Comparison of ENCODE assay signal across 18 cellular contexts in genomic region chr4:1235381-1236102, GRCh38. TPM values are rescaled to one million over a fixed set of nuclear protein-coding genes. Genes with fewer than 3 reads are reported as not detected.
DNase-seq lines count a peak whose midpoint lies in the region; ATAC-seq and TF ChIP-seq lines count a peak whose summit lies in the region.
"Had no signal": no experiment of that assay in that cellular context is flagged by ENCODE, and none has a peak within 500 bp of the region (broad histone marks: within the 10 kb centered on the region; RNA-seq: fewer than 3 reads in every experiment).

No MANE protein-coding gene starts in this region.

- peaks cover 76% of the 10 kb centered on the region for H3K36me3 ChIP-seq in upper lobe of right lung

- H3K4me1 Mint-ChIP-seq in activated naive CD8-positive, alpha-beta T cell treated with anti-CD3 and anti-CD28 coated beads for 36 hours, result peaks cover 2% of the 10 kb centered on the region
- H3K4me1 Mint-ChIP-seq in activated naive CD8-positive, alpha-beta T cell treated with anti-CD3 and anti-CD28 coated beads, Interleukin-2, amount 50 U/mL, for 24 hours, result peaks cover 2% of the 10 kb centered on the region
- peaks cover 32% of the 10 kb centered on the region for H3K4me1 Mint-ChIP-seq in neural crest cell
- H3K4me1 Mint-ChIP-seq in natural killer cell treated with Interleukin-12 subunit alpha and Interleukin-12 subunit beta and Interleukin-15 and Interleukin-18, amount 100 ng/mL, for 72 hours (ENCODE audit: low read depth in 2 of 2), result peaks cover 0 to 29% of the 10 kb centered on the region in 2 donors
- H3K4me1 Mint-ChIP-seq: activated CD4-positive, alpha-beta T cell treated with anti-CD3 and anti-CD28 coated beads, Interleukin-2, amount 10 ng/mL, durations not matched to agents 24 days and 14 days had no signal

- H3K4me3 ChIP-seq in coronary artery, result no peak overlapping the region
- H3K4me3 ChIP-seq in upper lobe of right lung, result no peak overlapping the region

- H3K4me3 Mint-ChIP-seq in activated naive CD8-positive, alpha-beta T cell treated with anti-CD3 and anti-CD28 coated beads for 36 hours, result no peak overlapping the region
- H3K4me3 Mint-ChIP-seq in activated naive CD8-positive, alpha-beta T cell treated with anti-CD3 and anti-CD28 coated beads, Interleukin-2, amount 50 U/mL, for 24 hours, result no peak overlapping the region
- peak overlapping the region; percentile 65 for H3K4me3 Mint-ChIP-seq in neural crest cell
- no peak overlapping the region for H3K4me3 Mint-ChIP-seq in natural killer cell treated with Interleukin-12 subunit alpha and Interleukin-12 subunit beta and Interleukin-15 and Interleukin-18, amount 100 ng/mL, for 72 hours
- H3K4me3 Mint-ChIP-seq: activated CD4-positive, alpha-beta T cell treated with anti-CD3 and anti-CD28 coated beads, Interleukin-2, amount 10 ng/mL, durations not matched to agents 24 days and 14 days had no signal

- no peak for DNase-seq in activated naive CD8-positive, alpha-beta T cell treated with anti-CD3 and anti-CD28 coated beads for 36 hours
- DNase-seq in activated naive CD8-positive, alpha-beta T cell treated with anti-CD3 and anti-CD28 coated beads, Interleukin-2, amount 50 U/mL, for 24 hours, result no peak
- peak; percentile 71 for DNase-seq in coronary artery (ENCODE audit: low spot score)
- DNase-seq in neural crest cell (ENCODE audit: low read depth, low spot score), result no peak
- DNase-seq in upper lobe of right lung, result peak; percentile 53
- DNase-seq in natural killer cell treated with Interleukin-12 subunit alpha and Interleukin-12 subunit beta and Interleukin-15 and Interleukin-18, amount 100 ng/mL, for 72 hours (ENCODE audit: low spot score), result no peak
- no peak for DNase-seq in NCI-H2196 (lab: John Stamatoyannopoulos, UW; ENCODE audit: unreplicated experiment)
- no peak for DNase-seq in LoVo (ENCODE audit: low spot score)
- DNase-seq: activated CD4-positive, alpha-beta T cell treated with anti-CD3 and anti-CD28 coated beads, Interleukin-2, amount 10 ng/mL, durations not matched to agents 24 days and 14 days; amniotic stem cell; central memory CD4-positive, alpha-beta T cell; erythroblast; foreskin melanocyte; hypothalamus; NCI-H524 treated with DMSO at 0.1 percent for 48 hours; SIG-M5; stimulated activated CD4-positive, alpha-beta T cell treated with anti-CD3 and anti-CD28 coated beads, Interleukin-15, amount 100 ng/mL, for 24 hours had no signal

- ATAC-seq in activated naive CD8-positive, alpha-beta T cell treated with anti-CD3 and anti-CD28 coated beads, Interleukin-2, amount 50 U/mL, for 24 hours, result no peak
- ATAC-seq in upper lobe of right lung, result no peak
- ATAC-seq in natural killer cell treated with Interleukin-12 subunit alpha and Interleukin-12 subunit beta and Interleukin-15 and Interleukin-18, amount 100 ng/mL, for 72 hours, result no peak

- peak overlapping the region; percentile 6 for H3K27ac Mint-ChIP-seq in activated naive CD8-positive, alpha-beta T cell treated with anti-CD3 and anti-CD28 coated beads for 36 hours
- H3K27ac Mint-ChIP-seq in activated naive CD8-positive, alpha-beta T cell treated with anti-CD3 and anti-CD28 coated beads, Interleukin-2, amount 50 U/mL, for 24 hours, result no peak overlapping the region
- H3K27ac Mint-ChIP-seq in neural crest cell (ENCODE audit: unreplicated experiment), result peak overlapping the region; percentile 62
- H3K27ac Mint-ChIP-seq in natural killer cell treated with Interleukin-12 subunit alpha and Interleukin-12 subunit beta and Interleukin-15 and Interleukin-18, amount 100 ng/mL, for 72 hours, result no peak overlapping the region
- H3K27ac Mint-ChIP-seq: activated CD4-positive, alpha-beta T cell treated with anti-CD3 and anti-CD28 coated beads, Interleukin-2, amount 10 ng/mL, durations not matched to agents 24 days and 14 days; activated T-helper 2 cell treated with anti-CD3 and anti-CD28 coated beads, Interferon-gamma antibody, Interleukin-2, Interleukin-4, amounts not matched to agents 10 μg/mL and 5 μg/mL and 100 μg/mL, durations not matched to agents 14 hours and 24 hours and 36 hours had no signal

- H3K9me3 ChIP-seq in upper lobe of right lung, result no peaks in the 10 kb centered on the region

- TF ChIP-seq CTCF in coronary artery (IDR thresholded peaks at IDR 0.05) (no peak), neural crest cell (conservative IDR thresholded peaks at IDR 0.05) (no peak), upper lobe of right lung (IDR thresholded peaks at IDR 0.05) (no peak)

- H3K4me1 ChIP-seq in upper lobe of right lung, result peaks cover 21% of the 10 kb centered on the region

- H3K27ac ChIP-seq in coronary artery, result no peak overlapping the region
- H3K27ac ChIP-seq in upper lobe of right lung, result no peak overlapping the region

- intact Hi-C loops in upper lobe of right lung (cut with DNase I), result no loop called here

- no peaks in the 10 kb centered on the region for H3K27me3 ChIP-seq in upper lobe of right lung

- peaks cover 20% of the 10 kb centered on the region for H3K36me3 Mint-ChIP-seq in activated naive CD8-positive, alpha-beta T cell treated with anti-CD3 and anti-CD28 coated beads for 36 hours
- H3K36me3 Mint-ChIP-seq in activated naive CD8-positive, alpha-beta T cell treated with anti-CD3 and anti-CD28 coated beads, Interleukin-2, amount 50 U/mL, for 24 hours (ENCODE audit: low read depth), result peaks cover 21% of the 10 kb centered on the region
- H3K36me3 Mint-ChIP-seq in neural crest cell (ENCODE audit: low read depth), result peaks cover 3% of the 10 kb centered on the region
- H3K36me3 Mint-ChIP-seq in natural killer cell treated with Interleukin-12 subunit alpha and Interleukin-12 subunit beta and Interleukin-15 and Interleukin-18, amount 100 ng/mL, for 72 hours, result no peaks in the 10 kb centered on the region

- no peaks in the 10 kb centered on the region for H3K9me3 Mint-ChIP-seq in activated naive CD8-positive, alpha-beta T cell treated with anti-CD3 and anti-CD28 coated beads for 36 hours
- H3K9me3 Mint-ChIP-seq in activated naive CD8-positive, alpha-beta T cell treated with anti-CD3 and anti-CD28 coated beads, Interleukin-2, amount 50 U/mL, for 24 hours, result no peaks in the 10 kb centered on the region
- H3K9me3 Mint-ChIP-seq in neural crest cell, result no peaks in the 10 kb centered on the region
- no peaks in the 10 kb centered on the region for H3K9me3 Mint-ChIP-seq in natural killer cell treated with Interleukin-12 subunit alpha and Interleukin-12 subunit beta and Interleukin-15 and Interleukin-18, amount 100 ng/mL, for 72 hours
- H3K9me3 Mint-ChIP-seq: activated CD4-positive, alpha-beta T cell treated with anti-CD3 and anti-CD28 coated beads, Interleukin-2, amount 10 ng/mL, durations not matched to agents 24 days and 14 days; activated T-helper 2 cell treated with anti-CD3 and anti-CD28 coated beads, Interferon-gamma antibody, Interleukin-2, Interleukin-4, amounts not matched to agents 10 μg/mL and 5 μg/mL and 100 μg/mL, durations not matched to agents 14 hours and 24 hours and 36 hours had no signal

- H3K27me3 Mint-ChIP-seq in activated naive CD8-positive, alpha-beta T cell treated with anti-CD3 and anti-CD28 coated beads for 36 hours, result no peaks in the 10 kb centered on the region
- no peaks in the 10 kb centered on the region for H3K27me3 Mint-ChIP-seq in activated naive CD8-positive, alpha-beta T cell treated with anti-CD3 and anti-CD28 coated beads, Interleukin-2, amount 50 U/mL, for 24 hours
- H3K27me3 Mint-ChIP-seq in neural crest cell (ENCODE audit: low read depth), result no peaks in the 10 kb centered on the region
- no peaks in the 10 kb centered on the region for H3K27me3 Mint-ChIP-seq in natural killer cell treated with Interleukin-12 subunit alpha and Interleukin-12 subunit beta and Interleukin-15 and Interleukin-18, amount 100 ng/mL, for 72 hours
- H3K27me3 Mint-ChIP-seq: activated CD4-positive, alpha-beta T cell treated with anti-CD3 and anti-CD28 coated beads, Interleukin-2, amount 10 ng/mL, durations not matched to agents 24 days and 14 days had no signal

RNA-seq across cellular contexts. Expression of gene CTBP1, which starts 13.4 kb away (rescaled TPM):
- total RNA-seq in activated naive CD8-positive, alpha-beta T cell treated with anti-CD3 and anti-CD28 coated beads for 36 hours, result 100 to 1,000 TPM; 135 to 141 TPM
- total RNA-seq in neural crest cell, result 218 and 219 TPM in 2 replicates
- 169 TPM for total RNA-seq in upper lobe of right lung
- 100 to 1,000 TPM; 109 to 245 TPM for total RNA-seq in natural killer cell treated with Interleukin-12 subunit alpha and Interleukin-12 subunit beta and Interleukin-15 and Interleukin-18, amount 100 ng/mL, for 72 hours

RNA-seq across cellular contexts. Expression of gene MAEA, which starts 54.1 kb away (rescaled TPM):
- 10 to 100 TPM; 51.3 to 53.2 TPM for total RNA-seq in activated naive CD8-positive, alpha-beta T cell treated with anti-CD3 and anti-CD28 coated beads for 36 hours
- total RNA-seq in neural crest cell (72.1 and 74.0 TPM in 2 replicates), upper lobe of right lung (63.2 TPM)
- total RNA-seq in natural killer cell treated with Interleukin-12 subunit alpha and Interleukin-12 subunit beta and Interleukin-15 and Interleukin-18, amount 100 ng/mL, for 72 hours, result 10 to 100 TPM; 60.1 to 93.7 TPM

Comparison
In these comparisons a context has a peak if more than half of its experiments do, and no peak if none do; other contexts are left out.
1. H3K27ac Mint-ChIP-seq: peak in activated naive CD8-positive, alpha-beta T cell treated with anti-CD3 and anti-CD28 coated beads for 36 hours (single experiment) and neural crest cell (single experiment); none in activated naive CD8-positive, alpha-beta T cell treated with anti-CD3 and anti-CD28 coated beads, Interleukin-2, amount 50 U/mL, for 24 hours (single experiment) and natural killer cell treated with Interleukin-12 subunit alpha and Interleukin-12 subunit beta and Interleukin-15 and Interleukin-18, amount 100 ng/mL, for 72 hours (0 of 2).
2. DNase-seq: peak in coronary artery (single experiment) and upper lobe of right lung (single experiment); none in activated naive CD8-positive, alpha-beta T cell treated with anti-CD3 and anti-CD28 coated beads for 36 hours (single experiment), activated naive CD8-positive, alpha-beta T cell treated with anti-CD3 and anti-CD28 coated beads, Interleukin-2, amount 50 U/mL, for 24 hours (single experiment), neural crest cell (single experiment), natural killer cell treated with Interleukin-12 subunit alpha and Interleukin-12 subunit beta and Interleukin-15 and Interleukin-18, amount 100 ng/mL, for 72 hours (single experiment), NCI-H2196 (single experiment) and LoVo (single experiment).